ENCODE assay signal across 12 cellular contexts in genomic region chr13:62209539-62209938, GRCh38.
DNase-seq lines count a peak whose midpoint lies in the region; ATAC-seq and TF ChIP-seq lines count a peak whose summit lies in the region.
"Had no signal": no experiment of that assay in that cellular context is flagged by ENCODE, and none has a peak within 500 bp of the region (broad histone marks: within the 10 kb centered on the region; RNA-seq: fewer than 3 reads in every experiment).

No MANE protein-coding gene starts in this region.

- H3K4me3 ChIP-seq in GM12864 (ENCODE audit: low read depth, low read length) (no peak overlapping the region; the same call in 1 of the 2 replicates), suprapubic skin (no peak overlapping the region)
- H3K4me3 ChIP-seq: SJSA1 had no signal

- DNase-seq in GM12864 (ENCODE audit: low read depth) (peak; percentile 19), NCI-H345 treated with DMSO at 0.1 percent for 48 hours (lab: John Stamatoyannopoulos, UW; ENCODE audit: unreplicated experiment) (peak; percentile 73), COLO668 (lab: John Stamatoyannopoulos, UW; ENCODE audit: unreplicated experiment) (no peak), suprapubic skin (ENCODE audit: low spot score in 2 of 2) (no peak)
- DNase-seq in activated naive CD8-positive, alpha-beta T cell treated with anti-CD3 and anti-CD28 coated beads, Interleukin-2, amount 50 U/mL, for 24 hours: no peak
- no peak for DNase-seq in activated CD4-positive, alpha-beta memory T cell treated with anti-CD3 and anti-CD28 coated beads, Interleukin-2, amount 10 ng/mL, durations not matched to agents 7 days and 5 days
- DNase-seq: activated T-cell treated with anti-CD3 and anti-CD28 coated beads for 4 hours; effector memory CD8-positive, alpha-beta T cell; kidney had no signal

- no peaks in the 10 kb centered on the region for H3K9me3 ChIP-seq in suprapubic skin
- H3K9me3 ChIP-seq: SJSA1 had no signal

- no peaks in the 10 kb centered on the region for H3K4me1 Mint-ChIP-seq in activated naive CD8-positive, alpha-beta T cell treated with anti-CD3 and anti-CD28 coated beads, Interleukin-2, amount 50 U/mL, for 24 hours
- H3K4me1 Mint-ChIP-seq in activated CD4-positive, alpha-beta memory T cell treated with anti-CD3 and anti-CD28 coated beads, Interleukin-2, amount 10 ng/mL, durations not matched to agents 7 days and 5 days: no peaks in the 10 kb centered on the region

- no peak for TF ChIP-seq EP300 in suprapubic skin (IDR thresholded peaks at IDR 0.05)

- H3K9me3 Mint-ChIP-seq in activated naive CD8-positive, alpha-beta T cell treated with anti-CD3 and anti-CD28 coated beads, Interleukin-2, amount 50 U/mL, for 24 hours: peaks cover 25% of the 10 kb centered on the region
- peaks cover 19% of the 10 kb centered on the region for H3K9me3 Mint-ChIP-seq in activated CD4-positive, alpha-beta memory T cell treated with anti-CD3 and anti-CD28 coated beads, Interleukin-2, amount 10 ng/mL, durations not matched to agents 7 days and 5 days

- H3K36me3 ChIP-seq in suprapubic skin: no peaks in the 10 kb centered on the region
- H3K36me3 ChIP-seq: SJSA1 had no signal

- no peaks in the 10 kb centered on the region for H3K27me3 ChIP-seq in suprapubic skin
- H3K27me3 ChIP-seq: SJSA1 had no signal

- ATAC-seq in GM21390 (IDR thresholded peaks at IDR 0.05; ENCODE audit: unreplicated experiment): peak; percentile 83
- peak; percentile 78 for ATAC-seq in HG03342 (IDR thresholded peaks at IDR 0.05; ENCODE audit: unreplicated experiment)
- no peak for ATAC-seq in activated naive CD8-positive, alpha-beta T cell treated with anti-CD3 and anti-CD28 coated beads, Interleukin-2, amount 50 U/mL, for 24 hours
- ATAC-seq: effector memory CD8-positive, alpha-beta T cell had no signal

- no peak overlapping the region for H3K4me3 Mint-ChIP-seq in activated naive CD8-positive, alpha-beta T cell treated with anti-CD3 and anti-CD28 coated beads, Interleukin-2, amount 50 U/mL, for 24 hours
- no peak overlapping the region for H3K4me3 Mint-ChIP-seq in activated CD4-positive, alpha-beta memory T cell treated with anti-CD3 and anti-CD28 coated beads, Interleukin-2, amount 10 ng/mL, durations not matched to agents 7 days and 5 days
- H3K4me3 Mint-ChIP-seq: effector memory CD8-positive, alpha-beta T cell had no signal

- TF ChIP-seq CTCF in GM12864 (IDR thresholded peaks at IDR 0.05; ENCODE audit: low read depth, low read length, missing control alignments) (no peak), suprapubic skin (IDR thresholded peaks at IDR 0.05) (no peak)

- POLR2A ChIA-PET in activated CD4-positive, alpha-beta memory T cell treated with anti-CD3 and anti-CD28 coated beads, Interleukin-2, amount 10 ng/mL, durations not matched to agents 7 days and 5 days (lab: Charles Lee): no interaction called here

- H3K27me3 Mint-ChIP-seq in activated naive CD8-positive, alpha-beta T cell treated with anti-CD3 and anti-CD28 coated beads, Interleukin-2, amount 50 U/mL, for 24 hours: no peaks in the 10 kb centered on the region
- no peaks in the 10 kb centered on the region for H3K27me3 Mint-ChIP-seq in activated CD4-positive, alpha-beta memory T cell treated with anti-CD3 and anti-CD28 coated beads, Interleukin-2, amount 10 ng/mL, durations not matched to agents 7 days and 5 days
- H3K27me3 Mint-ChIP-seq: effector memory CD8-positive, alpha-beta T cell had no signal

- no peak overlapping the region for H3K27ac ChIP-seq in suprapubic skin
- H3K27ac ChIP-seq: SJSA1 had no signal

- no peak overlapping the region for H3K27ac Mint-ChIP-seq in activated naive CD8-positive, alpha-beta T cell treated with anti-CD3 and anti-CD28 coated beads, Interleukin-2, amount 50 U/mL, for 24 hours
- H3K27ac Mint-ChIP-seq in activated CD4-positive, alpha-beta memory T cell treated with anti-CD3 and anti-CD28 coated beads, Interleukin-2, amount 10 ng/mL, durations not matched to agents 7 days and 5 days: no peak overlapping the region
- H3K27ac Mint-ChIP-seq: effector memory CD8-positive, alpha-beta T cell had no signal

- no peaks in the 10 kb centered on the region for H3K4me1 ChIP-seq in suprapubic skin
- H3K4me1 ChIP-seq: SJSA1 had no signal

- TF ChIP-seq POLR2A in suprapubic skin (IDR thresholded peaks at IDR 0.05): no peak

- CTCF ChIA-PET in activated CD4-positive, alpha-beta memory T cell treated with anti-CD3 and anti-CD28 coated beads, Interleukin-2, amount 10 ng/mL, durations not matched to agents 7 days and 5 days (lab: Charles Lee): no interaction called here

- H3K36me3 Mint-ChIP-seq in activated naive CD8-positive, alpha-beta T cell treated with anti-CD3 and anti-CD28 coated beads, Interleukin-2, amount 50 U/mL, for 24 hours (ENCODE audit: low read depth): no peaks in the 10 kb centered on the region
- no peaks in the 10 kb centered on the region for H3K36me3 Mint-ChIP-seq in activated CD4-positive, alpha-beta memory T cell treated with anti-CD3 and anti-CD28 coated beads, Interleukin-2, amount 10 ng/mL, durations not matched to agents 7 days and 5 days (ENCODE audit: low read depth)

- WGBS in suprapubic skin: 52% methylated on average over 10 of the region's 10 CpGs

Comparison
In these comparisons a context has a peak if more than half of its experiments do, and no peak if none do; other contexts are left out.
1. DNase-seq: peak in GM12864 (single experiment) and NCI-H345 treated with DMSO at 0.1 percent for 48 hours (single experiment); none in COLO668 (single experiment), activated naive CD8-positive, alpha-beta T cell treated with anti-CD3 and anti-CD28 coated beads, Interleukin-2, amount 50 U/mL, for 24 hours (single experiment), activated CD4-positive, alpha-beta memory T cell treated with anti-CD3 and anti-CD28 coated beads, Interleukin-2, amount 10 ng/mL, durations not matched to agents 7 days and 5 days (single experiment) and suprapubic skin (0 of 2).